8 cellular contexts compared by ENCODE assay signal in genomic region chr3:138686771-138687221, GRCh38.
DNase-seq lines count a peak whose midpoint lies in the region; ATAC-seq and TF ChIP-seq lines count a peak whose summit lies in the region.

No MANE protein-coding gene starts in this region.

- peaks cover 46% of the 10 kb centered on the region for H3K36me3 Mint-ChIP-seq in endodermal cell (ENCODE audit: low read depth)

- no peaks in the 10 kb centered on the region for H4K20me1 ChIP-seq in PC-3 (ENCODE audit: low read length)

- H3K4me1 ChIP-seq in PC-3 (ENCODE audit: insufficient read depth, low read length) (peaks cover 17% of the 10 kb centered on the region), endodermal cell (ENCODE audit: control insufficient read depth, insufficient read depth, low read length) (no peaks in the 10 kb centered on the region)

- no peaks in the 10 kb centered on the region for H3K9me2 ChIP-seq in PC-3 (replicated peaks; ENCODE audit: low read length)

- CTCF ChIA-PET in AG04450 (lab: Charles Lee) (interaction anchor here (1.0 to 23.7 kb wide), 6 partner anchors 8 to 250 kb away, joined by 3 to 794 read pairs (median 5); partner anchors contain the start of gene CEP70), PC-3 (lab: Charles Lee) (interaction anchor here (1.1 kb wide), 1 partner anchor 92 kb away, joined by 3 read pairs; no protein-coding TSS in a partner anchor)

- peak overlapping the region; percentile 60 for H3K4me2 ChIP-seq in PC-3 (ENCODE audit: low read length)

- H3K9ac ChIP-seq in PC-3 (ENCODE audit: low read length) = peak overlapping the region; percentile 17; the same call in 1 of the 2 replicates
- no peak overlapping the region for H3K9ac ChIP-seq in endodermal cell (ENCODE audit: extremely low read depth, low read length, poor library complexity, severe bottlenecking)

- POLR2A ChIA-PET in AG04450 (lab: Yijun Ruan, JAX) = interaction anchor here (0.7 kb wide), 1 partner anchor 251 kb away, joined by 7 read pairs; no protein-coding TSS in a partner anchor
- POLR2A ChIA-PET in PC-3 (lab: Charles Lee; ENCODE audit: unreplicated experiment) = interaction anchor here (0.9 kb wide), 1 partner anchor 229 kb away, joined by 9 read pairs; no protein-coding TSS in a partner anchor

- H3K9me3 ChIP-seq in AG04450 (ENCODE audit: control insufficient read depth, insufficient read depth, low read length) = no peaks in the 10 kb centered on the region
- H3K9me3 ChIP-seq in PC-3 (ENCODE audit: low read length) = no peaks in the 10 kb centered on the region
- H3K9me3 ChIP-seq in WERI-Rb-1 (ENCODE audit: severe bottlenecking) = no peaks in the 10 kb centered on the region
- H3K9me3 ChIP-seq in endodermal cell (ENCODE audit: control insufficient read depth, low read length) = no peaks in the 10 kb centered on the region

- DNase-seq in AG04450 (ENCODE audit: low read depth, low spot score) (peak; percentile 45), PC-3 (peak; percentile 76), inferior parietal cortex (ENCODE audit: extremely low spot score) (peak; percentile 17), COR-L47 (lab: John Stamatoyannopoulos, UW) (no peak), WERI-Rb-1 (no peak), endodermal cell (no peak)

- H3K4me1 Mint-ChIP-seq in endodermal cell = peaks cover 6% of the 10 kb centered on the region

- H3F3A ChIP-seq in PC-3 (ENCODE audit: low read length, unreplicated experiment) = no peaks in the 10 kb centered on the region

- H3K36me3 ChIP-seq in PC-3 (ENCODE audit: low read depth, low read length) (no peaks in the 10 kb centered on the region), WERI-Rb-1 (no peaks in the 10 kb centered on the region), endodermal cell (ENCODE audit: control insufficient read depth, insufficient read depth, low read length) (peaks cover 84% of the 10 kb centered on the region)

- no peak overlapping the region for H2AFZ ChIP-seq in PC-3 (ENCODE audit: low read length)

- H3K27ac ChIP-seq in AG04450 (ENCODE audit: low read depth, low read length) (no peak overlapping the region), PC-3 (ENCODE audit: low read length) (peak overlapping the region; percentile 88), WERI-Rb-1 (no peak overlapping the region), endodermal cell (ENCODE audit: low read depth, low read length) (no peak overlapping the region)

- H3K27me3 ChIP-seq in AG04450 (ENCODE audit: control insufficient read depth, insufficient read depth, low read length) = no peaks in the 10 kb centered on the region
- no peaks in the 10 kb centered on the region for H3K27me3 ChIP-seq in PC-3 (ENCODE audit: low read length)
- H3K27me3 ChIP-seq in WERI-Rb-1 (ENCODE audit: insufficient read depth, low read depth, severe bottlenecking) = no peaks in the 10 kb centered on the region
- H3K27me3 ChIP-seq in endodermal cell (ENCODE audit: control insufficient read depth, insufficient read depth, low read length, poor library complexity, severe bottlenecking) = no peaks in the 10 kb centered on the region

- intact Hi-C loops in PC-3 (cut with micrococcal nuclease) = no loop called here

- no peaks in the 10 kb centered on the region for H3K9me3 Mint-ChIP-seq in endodermal cell

- BruUV-seq in PC-3 (replicated peaks; lab: Mats Ljungman, UMichigan) = no TSS peak

- ATAC-seq in GM18511 (IDR thresholded peaks at IDR 0.05; ENCODE audit: unreplicated experiment) (peak; percentile 99), HG02885 (IDR thresholded peaks at IDR 0.05; ENCODE audit: poor library complexity, unreplicated experiment) (peak; percentile 99), PC-3 (peak; percentile 95)

- H3K79me2 ChIP-seq in PC-3 (ENCODE audit: low read length) = no peaks in the 10 kb centered on the region

- no peak overlapping the region for H3K4me3 ChIP-seq in AG04450 (ENCODE audit: low read depth, low read length)
- H3K4me3 ChIP-seq in PC-3 (ENCODE audit: low read length) = no peak overlapping the region
- no peak overlapping the region for H3K4me3 ChIP-seq in WERI-Rb-1 (ENCODE audit: low read depth, low read length)
- no peak overlapping the region for H3K4me3 ChIP-seq in endodermal cell (ENCODE audit: low read length)

- TF ChIP-seq CTCF in AG04450 (IDR thresholded peaks at IDR 0.05; ENCODE audit: low read depth, low read length) (no peak), PC-3 (conservative IDR thresholded peaks at IDR 0.05; ENCODE audit: low read depth, low read length) (no peak), WERI-Rb-1 (IDR thresholded peaks at IDR 0.05; ENCODE audit: low read depth, low read length) (no peak), endodermal cell (conservative IDR thresholded peaks at IDR 0.05) (no peak)

- no peak overlapping the region for H3K27ac Mint-ChIP-seq in endodermal cell

- no peaks in the 10 kb centered on the region for H3K27me3 Mint-ChIP-seq in endodermal cell (ENCODE audit: insufficient read depth)

- no peak overlapping the region for H3K4me3 Mint-ChIP-seq in endodermal cell

Comparison
In these comparisons a context has a peak if more than half of its experiments do, and no peak if none do; other contexts are left out.
1. DNase-seq: peak in AG04450 (single experiment), PC-3 (single experiment) and inferior parietal cortex (single experiment); none in COR-L47 (single experiment), WERI-Rb-1 (single experiment) and endodermal cell (single experiment).
2. Peak in every context shown above with its lines, with median percentiles within 50 percentile points of each other: ATAC-seq.